Comparison of ENCODE assay signal across 25 cellular contexts in genomic region chr11:78181155-78181554, GRCh38. TPM values are rescaled to one million over a fixed set of nuclear protein-coding genes. Genes with fewer than 3 reads are reported as not detected.
A peak's percentile ranks its signal among the peaks of the same experiment; 100 is the strongest.
DNase-seq lines count a peak whose midpoint lies in the region; ATAC-seq and TF ChIP-seq lines count a peak whose summit lies in the region.
"Had no signal": no experiment of that assay in that cellular context is flagged by ENCODE, and none has a peak within 500 bp of the region (broad histone marks: within the 10 kb centered on the region; RNA-seq: fewer than 3 reads in every experiment).

No MANE protein-coding gene starts in this region.

- no peak for DNase-seq in SK-N-SH
- DNase-seq in SIG-M5 treated with dmso at 0.1 percent for 504 hours (lab: John Stamatoyannopoulos, UW; ENCODE audit: unreplicated experiment), result peak; percentile 54
- DNase-seq in epithelial cell of esophagus (ENCODE audit: low read depth), result peak; percentile 86
- DNase-seq in NCI-H146 treated with DMSO at 0.1 percent for 48 hours (lab: John Stamatoyannopoulos, UW; ENCODE audit: unreplicated experiment), result no peak
- no peak for DNase-seq in mucosa of descending colon
- DNase-seq: 8988T; activated CD4-positive, alpha-beta T cell treated with anti-CD3 and anti-CD28 coated beads for 48 hours; activated CD8-positive, alpha-beta memory T cell treated with anti-CD3 and anti-CD28 coated beads, Interleukin-2, amount 10 ng/mL, durations not matched to agents 7 days and 5 days; activated naive CD4-positive, alpha-beta T cell treated with anti-CD3 and anti-CD28 coated beads, Interleukin-2, amount 50 U/mL, for 16 hours; cerebellar nuclear complex; DMS53; Karpas-422; left ventricle myocardium inferior; naive thymus-derived CD8-positive, alpha-beta T cell; NCI-H1092 treated with DMSO at 0.1 percent for 48 hours; NCI-H2029 treated with DMSO at 0.1 percent for 48 hours; NCI-H226; PC-3; SHP77 treated with DMSO at 0.1 percent for 48 hours; upper lobe of left lung had no signal

- TF ChIP-seq RAD21 in SK-N-SH (IDR thresholded peaks at IDR 0.05; ENCODE audit: low read length), result no peak

- H3K4me2 ChIP-seq in SK-N-SH, result no peak overlapping the region
- H3K4me2 ChIP-seq: GM23338 had no signal

- no peaks in the 10 kb centered on the region for H3K27me3 ChIP-seq in SK-N-SH (ENCODE audit: insufficient read depth)
- no peaks in the 10 kb centered on the region for H3K27me3 ChIP-seq in neutrophil
- H3K27me3 ChIP-seq: upper lobe of left lung had no signal

- no peak overlapping the region for H3K9ac ChIP-seq in SK-N-SH

- peaks cover 0 to 21% of the 10 kb centered on the region in 2 experiments for H3K36me3 ChIP-seq in SK-N-SH (replicated peaks in 1 of 2; ENCODE audit: control insufficient read depth in 1 of 2, insufficient read depth in 2 of 2, low read length in 1 of 2)
- H3K36me3 ChIP-seq in neutrophil, result peaks cover 17% of the 10 kb centered on the region
- H3K36me3 ChIP-seq in mucosa of descending colon (ENCODE audit: low read depth), result no peaks in the 10 kb centered on the region

- H4K20me1 ChIP-seq in SK-N-SH (ENCODE audit: insufficient read depth), result no peaks in the 10 kb centered on the region

- intact Hi-C loops in mucosa of descending colon (cut with DNase I, micrococcal nuclease), result no loop called here

- H3K27ac ChIP-seq in SK-N-SH (ENCODE audit: low read depth in 2 of 2, low read length in 1 of 2), result no peak overlapping the region
- H3K27ac ChIP-seq in neutrophil, result peak overlapping the region; percentile 7
- H3K27ac ChIP-seq: left ventricle myocardium inferior, skin epidermis, upper lobe of left lung had no signal

- no peak overlapping the region for H3K4me3 ChIP-seq in SK-N-SH (ENCODE audit: low read depth in 2 of 2, low read length in 1 of 2)
- H3K4me3 ChIP-seq in epithelial cell of esophagus (ENCODE audit: low read length), result no peak overlapping the region
- H3K4me3 ChIP-seq in neutrophil (ENCODE audit: low read depth in 1 of 2, low read length in 1 of 2), result no peak overlapping the region
- H3K4me3 ChIP-seq in mucosa of descending colon, result no peak overlapping the region
- H3K4me3 ChIP-seq: GM23338, left ventricle myocardium inferior, skin epidermis, upper lobe of left lung had no signal

- no peak for ATAC-seq in SK-N-SH treated with all-trans-retinoic acid at 6 μM for 48 hours
- no peak for ATAC-seq in mucosa of descending colon
- ATAC-seq in HG03175 (IDR thresholded peaks at IDR 0.05; ENCODE audit: unreplicated experiment), result no peak
- ATAC-seq: activated CD8-positive, alpha-beta memory T cell treated with anti-CD3 and anti-CD28 coated beads, Interleukin-2, amount 10 ng/mL, durations not matched to agents 7 days and 5 days; GM23338; naive thymus-derived CD8-positive, alpha-beta T cell; PC-3 had no signal

- no peaks in the 10 kb centered on the region for H3F3A ChIP-seq in SK-N-SH (replicated peaks; ENCODE audit: insufficient read depth)

- TF ChIP-seq CTCF in SK-N-SH (IDR thresholded peaks at IDR 0.05), result no peak
- TF ChIP-seq CTCF in epithelial cell of esophagus (IDR thresholded peaks at IDR 0.05; ENCODE audit: insufficient read depth, low read depth, low read length, missing control alignments), result no peak
- TF ChIP-seq CTCF in neutrophil (IDR thresholded peaks at IDR 0.05), result no peak
- TF ChIP-seq CTCF in mucosa of descending colon (IDR thresholded peaks at IDR 0.05), result no peak

- no peak overlapping the region for H2AFZ ChIP-seq in SK-N-SH (ENCODE audit: low read depth)
- H2AFZ ChIP-seq: GM23338 had no signal

- H3K79me2 ChIP-seq in SK-N-SH (ENCODE audit: insufficient read depth), result peaks cover 42% of the 10 kb centered on the region; the same call in 1 of the 2 replicates

- no peaks in the 10 kb centered on the region for H3K9me2 ChIP-seq in SK-N-SH

- POLR2A ChIA-PET in SK-N-SH (lab: Yijun Ruan, JAX), result no interaction called here

- WGBS in SK-N-SH (ENCODE audit: low lambda C conversion rate), result 66% methylated on average over 3 of the region's 3 CpGs

- TF ChIP-seq EP300 in SK-N-SH (IDR thresholded peaks at IDR 0.05; ENCODE audit: borderline replicate concordance in 1 of 2, low read depth in 1 of 2, low read length in 1 of 2), result no peak

- CTCF ChIA-PET in SK-N-SH (lab: Yijun Ruan, JAX), result no interaction called here

- H3K9me3 ChIP-seq in SK-N-SH (no peaks in the 10 kb centered on the region), neutrophil (no peaks in the 10 kb centered on the region), mucosa of descending colon (no peaks in the 10 kb centered on the region)
- H3K9me3 ChIP-seq: left ventricle myocardium inferior, upper lobe of left lung had no signal

- peaks cover 3 to 9% of the 10 kb centered on the region in 2 experiments; a peak in 2 of 4 replicates for H3K4me1 ChIP-seq in SK-N-SH (ENCODE audit: control insufficient read depth in 1 of 2, insufficient read depth in 2 of 2, low read depth in 1 of 2, low read length in 1 of 2)
- peaks cover 8% of the 10 kb centered on the region in 2 experiments for H3K4me1 ChIP-seq in neutrophil (ENCODE audit: control insufficient read depth in 1 of 2, insufficient read depth in 1 of 2, low read depth in 1 of 2, low read length in 1 of 2)
- no peaks in the 10 kb centered on the region for H3K4me1 ChIP-seq in mucosa of descending colon (ENCODE audit: low read depth)

TF ChIP-seq in SK-N-SH treated with all-trans-retinoic acid at 6 μM for 48 hours, 23 proteins besides CTCF, POLR2A, EP300 and RAD21:
- TF ChIP-seq ISL1 (CRISPR knock-in tag; IDR thresholded peaks at IDR 0.05), result peak; percentile 46
- TF ChIP-seq, protein P1, sequence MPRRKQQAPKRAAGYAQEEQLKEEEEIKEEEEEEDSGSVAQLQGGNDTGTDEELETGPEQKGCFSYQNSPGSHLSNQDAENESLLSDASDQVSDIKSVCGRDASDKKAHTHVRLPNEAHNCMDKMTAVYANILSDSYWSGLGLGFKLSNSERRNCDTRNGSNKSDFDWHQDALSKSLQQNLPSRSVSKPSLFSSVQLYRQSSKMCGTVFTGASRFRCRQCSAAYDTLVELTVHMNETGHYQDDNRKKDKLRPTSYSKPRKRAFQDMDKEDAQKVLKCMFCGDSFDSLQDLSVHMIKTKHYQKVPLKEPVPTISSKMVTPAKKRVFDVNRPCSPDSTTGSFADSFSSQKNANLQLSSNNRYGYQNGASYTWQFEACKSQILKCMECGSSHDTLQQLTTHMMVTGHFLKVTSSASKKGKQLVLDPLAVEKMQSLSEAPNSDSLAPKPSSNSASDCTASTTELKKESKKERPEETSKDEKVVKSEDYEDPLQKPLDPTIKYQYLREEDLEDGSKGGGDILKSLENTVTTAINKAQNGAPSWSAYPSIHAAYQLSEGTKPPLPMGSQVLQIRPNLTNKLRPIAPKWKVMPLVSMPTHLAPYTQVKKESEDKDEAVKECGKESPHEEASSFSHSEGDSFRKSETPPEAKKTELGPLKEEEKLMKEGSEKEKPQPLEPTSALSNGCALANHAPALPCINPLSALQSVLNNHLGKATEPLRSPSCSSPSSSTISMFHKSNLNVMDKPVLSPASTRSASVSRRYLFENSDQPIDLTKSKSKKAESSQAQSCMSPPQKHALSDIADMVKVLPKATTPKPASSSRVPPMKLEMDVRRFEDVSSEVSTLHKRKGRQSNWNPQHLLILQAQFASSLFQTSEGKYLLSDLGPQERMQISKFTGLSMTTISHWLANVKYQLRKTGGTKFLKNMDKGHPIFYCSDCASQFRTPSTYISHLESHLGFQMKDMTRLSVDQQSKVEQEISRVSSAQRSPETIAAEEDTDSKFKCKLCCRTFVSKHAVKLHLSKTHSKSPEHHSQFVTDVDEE (CRISPR knock-in tag; IDR thresholded peaks at IDR 0.05), result no peak

TF ChIP-seq in SK-N-SH, 30 proteins besides CTCF, POLR2A, EP300 and RAD21 (continues in another document):
- TF ChIP-seq SIN3A (IDR thresholded peaks at IDR 0.05; ENCODE audit: borderline replicate concordance, low read depth, low read length) (no peak), POLR2AphosphoS5 (IDR thresholded peaks at IDR 0.05; ENCODE audit: low read depth, low read length) (no peak), JUND (IDR thresholded peaks at IDR 0.05) (no peak), ZBTB33 (IDR thresholded peaks at IDR 0.05; ENCODE audit: borderline replicate concordance, low read depth) (no peak), GATA2 (CRISPR knock-in tag; IDR thresholded peaks at IDR 0.05) (no peak), SMC3 (IDR thresholded peaks at IDR 0.05; ENCODE audit: low read depth, low read length) (no peak), ELF1 (IDR thresholded peaks at IDR 0.05) (no peak), GABPA (IDR thresholded peaks at IDR 0.05; ENCODE audit: low read depth) (no peak)

RNA-seq across cellular contexts. Expression of gene KCTD21, which starts 7.3 kb away (rescaled TPM):
- polyA plus RNA-seq in SK-N-SH (2012; rRNA removed), result 5.0 and 7.5 TPM in 2 replicates
- polyA plus RNA-seq in SK-N-SH (2012; cell fraction: cytosol; rRNA removed), result 4.9 and 5.3 TPM in 2 replicates
- 5.3 and 12.7 TPM in 2 replicates for polyA plus RNA-seq in SK-N-SH (2012; cell fraction: nucleus; rRNA removed)
- total RNA-seq in mucosa of descending colon, result 10 to 100 TPM in 1 of 3 donors, 1 to 10 TPM in 2; 7.5 to 11.1 (median 8.1) TPM

RNA-seq across cellular contexts. Expression of gene USP35, which starts 7.6 kb away (rescaled TPM):
- 8.0 and 8.4 TPM in 2 replicates for polyA plus RNA-seq in SK-N-SH (2012; rRNA removed)
- 4.4 and 5.3 TPM in 2 replicates for polyA plus RNA-seq in SK-N-SH (2012; cell fraction: cytosol; rRNA removed)
- polyA plus RNA-seq in SK-N-SH (2012; cell fraction: nucleus; rRNA removed), result 32.8 and 39.6 TPM in 2 replicates
- 10 to 100 TPM in 1 of 3 donors, 1 to 10 TPM in 2; 3.9 to 11.1 (median 4.9) TPM for total RNA-seq in mucosa of descending colon

RNA-seq across cellular contexts. Expression of gene ALG8, which starts 41.7 kb away (rescaled TPM):
- 42.0 and 54.8 TPM in 2 replicates for polyA plus RNA-seq in SK-N-SH (2012; rRNA removed)
- 53.2 and 62.0 TPM in 2 replicates for polyA plus RNA-seq in SK-N-SH (2012; cell fraction: cytosol; rRNA removed)
- polyA plus RNA-seq in SK-N-SH (2012; cell fraction: nucleus; rRNA removed), result 29.5 and 65.5 TPM in 2 replicates
- total RNA-seq in mucosa of descending colon, result 10 to 100 TPM; 24.3 to 32.7 (median 28.3) TPM

Comparison
In these comparisons a context has a peak if more than half of its experiments do, and no peak if none do; other contexts are left out.
1. DNase-seq: peak in SIG-M5 treated with dmso at 0.1 percent for 504 hours (single experiment) and epithelial cell of esophagus (single experiment); none in SK-N-SH (single experiment), NCI-H146 treated with DMSO at 0.1 percent for 48 hours (single experiment) and mucosa of descending colon (0 of 3).